In the genomic region with DNA sequence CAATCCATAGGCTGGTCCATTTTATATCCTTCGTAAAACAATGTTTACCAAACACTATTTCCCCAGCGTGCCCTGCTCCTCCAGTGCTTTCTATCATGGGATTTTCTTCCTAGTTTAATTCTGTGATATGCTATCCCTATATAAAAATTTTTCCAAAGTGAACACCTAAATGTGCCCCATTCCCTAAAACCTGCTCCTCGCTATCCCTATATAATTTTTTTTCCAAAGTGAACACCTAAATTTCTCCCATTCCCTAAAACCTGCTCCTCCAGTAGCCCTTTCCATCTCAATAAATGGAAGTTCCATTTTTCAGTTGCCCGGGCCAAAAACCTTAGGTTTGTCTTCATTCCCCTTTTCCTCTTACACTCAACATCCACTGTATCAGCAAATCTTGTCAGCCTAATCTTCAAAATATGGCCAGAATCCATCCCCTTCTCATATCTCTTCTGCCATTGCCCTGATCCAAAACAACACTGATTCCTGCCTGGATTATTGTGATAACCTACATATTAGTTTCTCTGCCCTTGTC, we compare ENCODE assay signal across 39 cellular contexts. TPM values are rescaled to one million over a fixed set of nuclear protein-coding genes. Genes with fewer than 3 reads are reported as not detected.
"Had no signal": no experiment of that assay in that cellular context is flagged by ENCODE, and none has a peak within 500 bp of the region (broad histone marks: within the 10 kb centered on the region; RNA-seq: fewer than 3 reads in every experiment).

No MANE protein-coding gene starts in this region.

- H3K9ac ChIP-seq: KMS-11 had no signal

- DNase-seq: Karpas-422, Kasumi-1, MG63, MM.1S, MV-4-11, NCI-H1048, NCI-H1092, NCI-H1092 treated with DMSO at 0.1 percent for 48 hours, NCI-H1105, NCI-H1105 treated with DMSO at 0.1 percent for 48 hours, NCI-H1417, NCI-H1417 treated with DMSO at 0.1 percent for 48 hours, NCI-H1436, NCI-H1436 treated with DMSO at 0.1 percent for 48 hours, NCI-H146, NCI-H1694, NCI-H1694 treated with DMSO at 0.1 percent for 48 hours, NCI-H187, NCI-H187 treated with DMSO at 0.1 percent for 48 hours, NCI-H1930, NCI-H2029, NCI-H2029 treated with DMSO at 0.1 percent for 48 hours, NCI-H2081, NCI-H2081 treated with DMSO at 0.1 percent for 48 hours, NCI-H2107, NCI-H2171, NCI-H2171 treated with DMSO at 0.1 percent for 48 hours, NCI-H2227 treated with DMSO at 0.1 percent for 48 hours, NCI-H226, NCI-H345, NCI-H446, NCI-H446 treated with DMSO at 0.1 percent for 48 hours, NCI-H510A, NCI-H510A treated with DMSO at 0.1 percent for 48 hours had no signal

- H3K4me2 ChIP-seq: KMS-11 had no signal

- H3K9me3 ChIP-seq: MG63 had no signal

- H3K36me3 ChIP-seq: MG63 had no signal

- H3K27ac ChIP-seq: KMS-11 had no signal

- H3K4me3 ChIP-seq: MG63 had no signal

RNA-seq across cellular contexts. Expression of a gene that starts 26.1 kb away (rescaled TPM):
- total RNA-seq: LHCN-M2, M059J, MCF 10A, NCI-H460 had no signal
